19 cellular contexts compared by ENCODE assay signal in genomic region chr6:72784581-72784980, GRCh38.
DNase-seq lines count a peak whose midpoint lies in the region; ATAC-seq and TF ChIP-seq lines count a peak whose summit lies in the region.
"Had no signal": no experiment of that assay in that cellular context is flagged by ENCODE, and none has a peak within 500 bp of the region (broad histone marks: within the 10 kb centered on the region; RNA-seq: fewer than 3 reads in every experiment).

No MANE protein-coding gene starts in this region.

- CTCF ChIA-PET in RWPE1 (lab: Yijun Ruan, JAX): interaction anchor here (0.5 kb wide), 1 partner anchor 13 kb away, joined by 3 read pairs; no protein-coding TSS in a partner anchor

- TF ChIP-seq CTCF in RWPE1 (conservative IDR thresholded peaks at IDR 0.05; ENCODE audit: low read depth) (no peak), GM13976 (IDR thresholded peaks at IDR 0.05; ENCODE audit: borderline replicate concordance, control extremely low read depth, extremely low read depth, insufficient read depth, missing control alignments) (no peak), testis (IDR thresholded peaks at IDR 0.05) (no peak)

- H3K36me3 ChIP-seq in GM23248 (ENCODE audit: low read depth) (no peaks in the 10 kb centered on the region), testis (ENCODE audit: low read depth, missing control alignments) (no peaks in the 10 kb centered on the region)

- H3K27me3 ChIP-seq in GM23248 (replicated peaks; ENCODE audit: insufficient read depth) (no peaks in the 10 kb centered on the region), testis (no peaks in the 10 kb centered on the region)

- POLR2A ChIA-PET in RWPE1 (lab: Yijun Ruan, JAX; ENCODE audit: low non-redundant PET): no interaction called here

- peaks cover 42% of the 10 kb centered on the region for H3F3A ChIP-seq in GM23248 (ENCODE audit: insufficient read depth)

- no peaks in the 10 kb centered on the region for H3K9me2 ChIP-seq in GM23248 (ENCODE audit: insufficient read depth)

- peak; percentile 80 for DNase-seq in GM23248
- DNase-seq in RWPE1 (ENCODE audit: low spot score): peak; percentile 11
- peak; percentile 70 for DNase-seq in fibroblast of peridontal ligament (ENCODE audit: extremely low read depth)
- DNase-seq in stromal cell of bone marrow (ENCODE audit: low read depth): peak; percentile 41
- no peak for DNase-seq in GM13976 (ENCODE audit: low spot score)
- no peak for DNase-seq in testis
- DNase-seq: activated CD4-positive, alpha-beta T cell treated with anti-CD3 and anti-CD28 coated beads for 1 hour; activated CD8-positive, alpha-beta memory T cell treated with anti-CD3 and anti-CD28 coated beads, Interleukin-2, amount 50 U/mL, for 48 hours; activated naive CD4-positive, alpha-beta T cell; GDM1; hypothalamus; MM.1S; NCI-H1930; NCI-H524; posterior cingulate gyrus; stimulated activated naive CD8-positive, alpha-beta T cell treated with anti-CD3 and anti-CD28 coated beads, Interleukin-15, amount 100 ng/mL, for 72 hours had no signal

- no peaks in the 10 kb centered on the region for H4K20me1 ChIP-seq in GM23248 (ENCODE audit: insufficient read depth)

- peak overlapping the region; percentile 54 for H3K27ac ChIP-seq in GM23248
- H3K27ac ChIP-seq in RWPE1: no peak overlapping the region
- H3K27ac ChIP-seq in testis: no peak overlapping the region

- peaks cover 7% of the 10 kb centered on the region for H3K79me2 ChIP-seq in GM23248 (ENCODE audit: insufficient read depth)

- 3 to 5% methylated on average over 3 of the region's 3 CpGs for WGBS in GM23248 (ENCODE audit: low coverage in 1 of 2, low lambda C conversion rate in 2 of 2, missing lambda C conversion rate in 2 of 2), 2 experiments
- 66 to 87% methylated on average over 3 of the region's 3 CpGs for WGBS in testis, 2 donors

- ATAC-seq in HG02642 (IDR thresholded peaks at IDR 0.05; ENCODE audit: poor library complexity, unreplicated experiment): no peak
- ATAC-seq: left lobe of liver; Panc1; stimulated activated naive CD8-positive, alpha-beta T cell treated with anti-CD3 and anti-CD28 coated beads, Interleukin-15, amount 100 ng/mL, for 72 hours had no signal

- no peak overlapping the region for H3K4me3 ChIP-seq in GM23248
- no peak overlapping the region for H3K4me3 ChIP-seq in testis

- intact Hi-C loops in testis (cut with DNase I; ENCODE audit: low total_unique reads): no loop called here

- in situ Hi-C loops in GM23248 (cut with MboI) (no loop called here), GM13976 (cut with MboI; ENCODE audit: low sequenced_read_pairs, unreplicated experiment) (no loop called here)

- no peak overlapping the region for H2AFZ ChIP-seq in GM23248

- no peaks in the 10 kb centered on the region for H3K9me3 ChIP-seq in GM23248 (ENCODE audit: low read depth)
- no peaks in the 10 kb centered on the region for H3K9me3 ChIP-seq in testis

- no peak overlapping the region for H3K9ac ChIP-seq in GM23248

- no peak for TF ChIP-seq POLR2A in testis (IDR thresholded peaks at IDR 0.05)

- H3K4me1 ChIP-seq in GM23248 (ENCODE audit: insufficient read depth): peaks cover 49% of the 10 kb centered on the region
- peaks cover 4% of the 10 kb centered on the region for H3K4me1 ChIP-seq in testis

- H3K4me2 ChIP-seq in GM23248 (ENCODE audit: unreplicated experiment): peak overlapping the region; percentile 7

Comparison
In these comparisons a context has a peak if more than half of its experiments do, and no peak if none do; other contexts are left out.
1. DNase-seq: peak in GM23248 (single experiment), RWPE1 (single experiment), fibroblast of peridontal ligament (single experiment) and stromal cell of bone marrow (single experiment); none in GM13976 (single experiment) and testis (single experiment).